Comparison of ENCODE assay signal across 14 cellular contexts in genomic region chr5:74594172-74595040, GRCh38. TPM values are rescaled to one million over a fixed set of nuclear protein-coding genes. Genes with fewer than 3 reads are reported as not detected.
DNase-seq lines count a peak whose midpoint lies in the region; ATAC-seq and TF ChIP-seq lines count a peak whose summit lies in the region.
"Had no signal": no experiment of that assay in that cellular context is flagged by ENCODE, and none has a peak within 500 bp of the region (broad histone marks: within the 10 kb centered on the region; RNA-seq: fewer than 3 reads in every experiment).

No MANE protein-coding gene starts in this region.

- H3K27ac ChIP-seq in testis = peak overlapping the region in 1 of 2 donors; percentile 79

- H3K27me3 ChIP-seq in testis = no peaks in the 10 kb centered on the region

- H3K36me3 ChIP-seq in testis (ENCODE audit: low read depth, missing control alignments) = no peaks in the 10 kb centered on the region

- no peak for ATAC-seq in HG03571 (IDR thresholded peaks at IDR 0.05; ENCODE audit: unreplicated experiment)

- DNase-seq in AG10803 (ENCODE audit: low read depth) = peak; percentile 3
- peak; percentile 38 for DNase-seq in M059J (ENCODE audit: low read depth)
- peak; percentile 71 for DNase-seq in dermis blood vessel endothelial cell
- peak; percentile 16 for DNase-seq in medulla oblongata (ENCODE audit: extremely low spot score)
- no peak for DNase-seq in NAMALWA (ENCODE audit: low spot score)
- DNase-seq in testis = no peak
- no peak for DNase-seq in NCI-H2107 (lab: John Stamatoyannopoulos, UW)
- DNase-seq: activated CD4-positive, alpha-beta T cell treated with anti-CD3 and anti-CD28 coated beads, Interleukin-2, amount 50 U/mL, for 48 hours; activated naive CD8-positive, alpha-beta T cell treated with anti-CD3 and anti-CD28 coated beads for 36 hours; activated T-cell treated with anti-CD3 and anti-CD28 coated beads, Interleukin-2, amount 50 U/mL, for 24 hours; GDM1; GOT3; substantia nigra had no signal

- TF ChIP-seq CTCF in AG10803 (conservative IDR thresholded peaks at IDR 0.05; ENCODE audit: low read length) (no peak), testis (IDR thresholded peaks at IDR 0.05) (no peak)

- no peaks in the 10 kb centered on the region for H3K9me3 ChIP-seq in testis

- intact Hi-C loops in testis (cut with DNase I; ENCODE audit: low total_unique reads) = no loop called here

- WGBS in testis, 2 donors = 70 to 75% methylated on average over 6 of the region's 6 CpGs

- peaks cover 13% of the 10 kb centered on the region for H3K4me1 ChIP-seq in testis

- no peak for TF ChIP-seq POLR2A in testis (IDR thresholded peaks at IDR 0.05)

- no peak overlapping the region for H3K4me3 ChIP-seq in AG10803 (ENCODE audit: low read length)
- no peak overlapping the region for H3K4me3 ChIP-seq in testis

RNA-seq across cellular contexts. Expression of gene ENC1, which starts 46.1 kb away (rescaled TPM):
- 38.8 and 48.1 TPM in 2 replicates for total RNA-seq in M059J (2014; rRNA removed; shearing (Covaris generic))
- total RNA-seq in dermis blood vessel endothelial cell = 26.2 and 32.2 TPM in 2 replicates
- total RNA-seq in testis = 100 to 1,000 TPM in 1 of 2 donors, 10 to 100 TPM in 1; 89.7 to 153 TPM
- polyA plus RNA-seq in testis (ENCODE audit: insufficient read depth, low read depth, low replicate concordance) = 28.3 TPM

Comparison
In these comparisons a context has a peak if more than half of its experiments do, and no peak if none do; other contexts are left out.
1. DNase-seq: peak in AG10803 (single experiment), M059J (single experiment), dermis blood vessel endothelial cell (single experiment) and medulla oblongata (single experiment); none in NAMALWA (single experiment), testis (single experiment) and NCI-H2107 (single experiment).